11 cellular contexts compared by ENCODE assay signal in genomic region chr12:75087656-75088055, GRCh38.
DNase-seq lines count a peak whose midpoint lies in the region; ATAC-seq and TF ChIP-seq lines count a peak whose summit lies in the region.
"Had no signal": no experiment of that assay in that cellular context is flagged by ENCODE, and none has a peak within 500 bp of the region (broad histone marks: within the 10 kb centered on the region; RNA-seq: fewer than 3 reads in every experiment).

No MANE protein-coding gene starts in this region.

- H3K9me3 Mint-ChIP-seq in brain, result no peaks in the 10 kb centered on the region
- H3K9me3 Mint-ChIP-seq in nephron progenitor cell, result no peaks in the 10 kb centered on the region

- DNase-seq in M059J (ENCODE audit: low read depth) (peak; percentile 4), nephron progenitor cell (peak; percentile 2), RWPE1 (ENCODE audit: low spot score) (no peak)
- no peak for DNase-seq in stimulated activated CD4-positive, alpha-beta T cell treated with anti-CD3 and anti-CD28 coated beads, Interleukin-12 subunit alpha, Interleukin-12 subunit beta, amount 100 ng/mL, for 4 hours
- DNase-seq: heart left ventricle had no signal

- CTCF ChIA-PET in RWPE1 (lab: Yijun Ruan, JAX), result interaction anchor here (0.6 to 0.7 kb wide), 3 partner anchors 72 to 1673 kb away, joined by 3 to 4 read pairs (median 4); no protein-coding TSS in a partner anchor

- H3K27me3 Mint-ChIP-seq in brain (no peaks in the 10 kb centered on the region), nephron progenitor cell (ENCODE audit: low read depth, poor library complexity) (no peaks in the 10 kb centered on the region)

- POLR2A ChIA-PET in RWPE1 (lab: Yijun Ruan, JAX; ENCODE audit: low non-redundant PET), result no interaction called here

- H3K27ac ChIP-seq in RWPE1, result no peak overlapping the region
- H3K27ac ChIP-seq: heart left ventricle, skin epidermis had no signal

- H3K27ac Mint-ChIP-seq in brain (peak overlapping the region in 3 of 5 experiments; percentile 42 to 53 (median 47)), nephron progenitor cell (no peak overlapping the region)

- H3K36me3 Mint-ChIP-seq in brain (no peaks in the 10 kb centered on the region), nephron progenitor cell (ENCODE audit: low read depth) (no peaks in the 10 kb centered on the region)

- peak; percentile 32 to 36 for TF ChIP-seq CTCF in brain (conservative IDR thresholded peaks at IDR 0.05)
- TF ChIP-seq CTCF in nephron progenitor cell (IDR thresholded peaks at IDR 0.05), result no peak
- TF ChIP-seq CTCF in RWPE1 (conservative IDR thresholded peaks at IDR 0.05; ENCODE audit: low read depth), result no peak

- peaks cover 6% of the 10 kb centered on the region for H3K4me1 Mint-ChIP-seq in brain
- H3K4me1 Mint-ChIP-seq in nephron progenitor cell, result peaks cover 5% of the 10 kb centered on the region

- peak; percentile 61 for ATAC-seq in GM18870 (IDR thresholded peaks at IDR 0.05; ENCODE audit: unreplicated experiment)
- ATAC-seq in HG03280 (IDR thresholded peaks at IDR 0.05; ENCODE audit: unreplicated experiment), result no peak
- no peak for ATAC-seq in HG03378 (IDR thresholded peaks at IDR 0.05; ENCODE audit: unreplicated experiment)
- ATAC-seq: heart left ventricle, mucosa of descending colon had no signal

- H3K4me3 Mint-ChIP-seq in brain (no peak overlapping the region), nephron progenitor cell (no peak overlapping the region)

Comparison
In these comparisons a context has a peak if more than half of its experiments do, and no peak if none do; other contexts are left out.
1. DNase-seq: peak in M059J (single experiment) and nephron progenitor cell (single experiment); none in stimulated activated CD4-positive, alpha-beta T cell treated with anti-CD3 and anti-CD28 coated beads, Interleukin-12 subunit alpha, Interleukin-12 subunit beta, amount 100 ng/mL, for 4 hours (single experiment) and RWPE1 (single experiment).
2. CTCF ChIP-seq: peak in brain (2 of 2); none in nephron progenitor cell (single experiment) and RWPE1 (single experiment).